18 cellular contexts compared by ENCODE assay signal in the genomic region with DNA sequence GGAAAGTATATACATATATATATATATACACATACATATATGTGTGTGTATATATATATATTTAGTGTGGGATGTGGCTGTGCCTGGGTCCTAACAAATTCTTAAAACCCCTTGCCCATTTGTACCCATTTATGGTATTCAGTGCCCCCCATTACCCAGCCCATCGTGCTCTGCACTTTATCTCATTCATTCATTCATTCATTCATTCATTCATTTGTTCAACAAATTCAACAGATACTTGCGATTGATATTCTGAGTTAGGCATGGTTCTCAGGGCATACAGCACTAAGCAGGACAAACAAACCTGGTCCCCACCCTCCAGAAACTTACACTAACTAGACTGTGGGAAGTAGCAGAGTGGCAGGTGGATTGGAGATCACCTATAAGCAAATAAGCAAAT. TPM values are rescaled to one million over a fixed set of nuclear protein-coding genes. Genes with fewer than 3 reads are reported as not detected.
DNase-seq lines count a peak whose midpoint lies in the region; FAIRE-seq and TF ChIP-seq lines count a peak whose summit lies in the region.
"Had no signal": no experiment of that assay in that cellular context is flagged by ENCODE, and none has a peak within 500 bp of the region (broad histone marks: within the 10 kb centered on the region; RNA-seq: fewer than 3 reads in every experiment).

No MANE protein-coding gene starts in this region.

- no peak overlapping the region for H3K4me3 Mint-ChIP-seq in nephron progenitor cell
- H3K4me3 Mint-ChIP-seq: CD4-positive, alpha-beta memory T cell; HFFc6 had no signal

- peaks cover 17% of the 10 kb centered on the region for H3K4me1 Mint-ChIP-seq in nephron progenitor cell
- H3K4me1 Mint-ChIP-seq: CD4-positive, alpha-beta memory T cell had no signal

- H3K4me3 ChIP-seq in DOHH2 (ENCODE audit: low read length) (no peak overlapping the region), SJCRH30 (no peak overlapping the region)
- H3K4me3 ChIP-seq: HAP-1 had no signal

- H4K20me1 ChIP-seq in DOHH2 (ENCODE audit: control insufficient read depth, insufficient read depth, low read depth, low read length): no peaks in the 10 kb centered on the region

- H3K27ac ChIP-seq in DOHH2 (ENCODE audit: low read depth, low read length) (no peak overlapping the region), SJCRH30 (no peak overlapping the region)

- H3K79me2 ChIP-seq in DOHH2 (ENCODE audit: control insufficient read depth, low read length): no peaks in the 10 kb centered on the region

- H3K9me3 ChIP-seq in DOHH2 (ENCODE audit: control insufficient read depth, insufficient read depth, low read length): no peaks in the 10 kb centered on the region
- H3K9me3 ChIP-seq in SJCRH30 (replicated peaks): no peaks in the 10 kb centered on the region
- H3K9me3 ChIP-seq: HAP-1 had no signal

- H3K27me3 ChIP-seq in DOHH2 (ENCODE audit: control insufficient read depth, low read length) (no peaks in the 10 kb centered on the region), SJCRH30 (no peaks in the 10 kb centered on the region)

- H3K36me3 Mint-ChIP-seq in nephron progenitor cell (ENCODE audit: low read depth): no peaks in the 10 kb centered on the region
- H3K36me3 Mint-ChIP-seq: CD4-positive, alpha-beta memory T cell had no signal

- no peaks in the 10 kb centered on the region for H3K9me2 ChIP-seq in DOHH2 (replicated peaks; ENCODE audit: control insufficient read depth, low read length)

- peak; percentile 24 for FAIRE-seq in GM12892 (lab: Jason Lieb, UNC)
- FAIRE-seq: G401.6, GM18507, H54 had no signal

- DNase-seq in GM12892 (ENCODE audit: insufficient read length): no peak
- DNase-seq in NCI-H526 treated with DMSO at 0.1 percent for 48 hours (lab: John Stamatoyannopoulos, UW): peak; percentile 95
- no peak for DNase-seq in nephron progenitor cell
- no peak for DNase-seq in SJCRH30
- no peak for DNase-seq in hepatic stellate cell (ENCODE audit: low spot score)
- DNase-seq: Calu3; CD4-positive, alpha-beta memory T cell; COR-L47; DMS53; DMS79 treated with DMSO at 0.1 percent for 48 hours; GOT3; HFFc6 had no signal

- H3K36me3 ChIP-seq in DOHH2 (ENCODE audit: control insufficient read depth, low read length) (no peaks in the 10 kb centered on the region), SJCRH30 (no peaks in the 10 kb centered on the region)
- H3K36me3 ChIP-seq: HAP-1 had no signal

- H3K4me2 ChIP-seq in DOHH2 (ENCODE audit: low read length): 0 out of 2 replicates have a peak overlapping the region, but pooled peaks have one; percentile 21

- TF ChIP-seq POLR2A in GM12892 (IDR thresholded peaks at IDR 0.05; ENCODE audit: low read depth, low read length): no peak

- H3K4me1 ChIP-seq in DOHH2 (ENCODE audit: control insufficient read depth, low read length): peaks cover 33% of the 10 kb centered on the region
- no peaks in the 10 kb centered on the region for H3K4me1 ChIP-seq in SJCRH30
- H3K4me1 ChIP-seq: HAP-1 had no signal

- no peaks in the 10 kb centered on the region for H3K9me3 Mint-ChIP-seq in nephron progenitor cell
- H3K9me3 Mint-ChIP-seq: CD4-positive, alpha-beta memory T cell; HFFc6 had no signal

- peak overlapping the region; percentile 35 for H3K27ac Mint-ChIP-seq in nephron progenitor cell
- H3K27ac Mint-ChIP-seq: HFFc6 had no signal

- no peak for TF ChIP-seq CTCF in DOHH2 (IDR thresholded peaks at IDR 0.05; ENCODE audit: low read depth, low read length, poor library complexity, severe bottlenecking)
- no peak for TF ChIP-seq CTCF in nephron progenitor cell (IDR thresholded peaks at IDR 0.05)

- H3F3A ChIP-seq in DOHH2 (ENCODE audit: control insufficient read depth, insufficient read depth): peaks cover 8% of the 10 kb centered on the region

- H3K27me3 Mint-ChIP-seq in nephron progenitor cell (ENCODE audit: low read depth, poor library complexity): peaks cover 2% of the 10 kb centered on the region

RNA-seq across cellular contexts. Expression of a gene that starts 56.6 kb away (rescaled TPM):
- polyA plus RNA-seq in GM12892 (2012; ENCODE audit: missing spikeins): 21.5 TPM
- 0.63 and 1.2 TPM in 2 replicates for total RNA-seq in SJCRH30 (2014; rRNA removed; shearing (Covaris generic))
- polyA plus RNA-seq: BJ had no signal
